In the genomic region with DNA sequence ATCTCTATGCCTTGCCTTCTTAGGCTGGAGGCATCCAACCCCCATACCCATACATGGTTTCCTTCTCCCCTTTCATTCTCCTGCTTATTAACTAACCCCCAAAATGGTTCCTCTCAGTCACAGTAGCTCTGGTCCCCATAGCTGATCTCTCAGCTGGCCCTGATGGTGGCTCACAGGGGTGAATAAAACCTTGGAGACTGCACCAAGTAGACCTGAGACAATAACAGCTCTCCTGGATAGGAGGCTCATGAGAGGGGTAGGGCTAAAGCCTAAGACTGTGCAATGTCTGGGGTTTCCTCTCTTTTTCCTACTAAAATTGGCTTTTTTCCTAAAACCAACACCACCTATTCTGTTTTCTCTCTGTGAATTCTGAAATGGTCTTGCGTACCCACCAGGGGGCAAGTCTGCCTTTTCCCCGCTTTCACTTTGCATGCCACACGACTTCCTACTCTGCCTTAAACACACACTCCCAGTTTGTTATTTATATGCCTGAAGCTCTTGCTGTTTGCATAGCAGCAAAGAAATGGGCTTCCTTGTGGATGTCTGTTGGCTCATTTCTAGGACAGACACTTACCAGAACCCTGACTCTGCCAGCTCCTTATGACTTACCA, we compare ENCODE assay signal across 22 cellular contexts. TPM values are rescaled to one million over a fixed set of nuclear protein-coding genes. Genes with fewer than 3 reads are reported as not detected.
DNase-seq lines count a peak whose midpoint lies in the region; ATAC-seq and TF ChIP-seq lines count a peak whose summit lies in the region.
"Had no signal": no experiment of that assay in that cellular context is flagged by ENCODE, and none has a peak within 500 bp of the region (broad histone marks: within the 10 kb centered on the region; RNA-seq: fewer than 3 reads in every experiment).

No MANE protein-coding gene starts in this region.

- no peak overlapping the region for H2BK12ac ChIP-seq in H9 (ENCODE audit: insufficient read length, low read depth, low read length)
- H2BK12ac ChIP-seq in neuronal stem cell (ENCODE audit: low read length) = no peak overlapping the region

- H3K4me3 Mint-ChIP-seq in H9 = 0 out of 5 replicates have a peak overlapping the region, but pooled peaks of 1 of the 2 experiments have one; percentile 2
- H3K4me3 Mint-ChIP-seq: activated CD4-positive, alpha-beta T cell treated with anti-CD3 and anti-CD28 coated beads, Interleukin-2, amount 10 ng/mL, durations not matched to agents 7 days and 5 days; naive B cell had no signal

- no peak overlapping the region; a peak in 1 of 7 replicates for H3K27ac Mint-ChIP-seq in H9
- H3K27ac Mint-ChIP-seq: activated CD4-positive, alpha-beta T cell treated with anti-CD3 and anti-CD28 coated beads, Interleukin-2, amount 10 ng/mL, durations not matched to agents 7 days and 5 days; naive B cell had no signal

- H3K9me3 ChIP-seq in H9 (ENCODE audit: control insufficient read depth, low read depth, low read length) = no peaks in the 10 kb centered on the region
- peaks cover 0 to 4% of the 10 kb centered on the region in 2 donors for H3K9me3 ChIP-seq in neuronal stem cell (replicated peaks in 1 of 2; ENCODE audit: control insufficient read depth in 2 of 2, insufficient read depth in 1 of 2, low read depth in 1 of 2, low read length in 2 of 2)
- H3K9me3 ChIP-seq: uterus had no signal

- no peaks in the 10 kb centered on the region for H3K79me2 ChIP-seq in H9 (ENCODE audit: insufficient read depth, low read length)

- H3K27me3 ChIP-seq in H9 (ENCODE audit: insufficient read depth, low read length) (no peaks in the 10 kb centered on the region), neuronal stem cell (ENCODE audit: control insufficient read depth in 3 of 3, insufficient read depth in 3 of 3, low read depth in 1 of 3, low read length in 3 of 3) (no peaks in the 10 kb centered on the region)
- H3K27me3 ChIP-seq: uterus had no signal

- H4K91ac ChIP-seq in H9 (ENCODE audit: insufficient read length, low read depth, low read length) = no peak overlapping the region
- H4K91ac ChIP-seq in neuronal stem cell (ENCODE audit: low read depth, low read length, poor library complexity) = no peak overlapping the region

- WGBS in H9 (ENCODE audit: extremely low coverage, insufficient read length, low lambda C conversion rate) = no CpG with 5 or more reads among the region's 3 CpGs
- WGBS in neuronal stem cell (ENCODE audit: extremely low coverage in 2 of 2, insufficient read length in 2 of 2, insufficient replicate concordance in 1 of 2), 2 donors = no CpG with 5 or more reads among the region's 3 CpGs

- H4K5ac ChIP-seq in H9 (ENCODE audit: insufficient read length, low read depth, low read length) = no peak overlapping the region

- no peak overlapping the region for H2AFZ ChIP-seq in H9 (ENCODE audit: low read length)
- peak overlapping the region; percentile 5 for H2AFZ ChIP-seq in neuronal stem cell (ENCODE audit: low read length)

- H3K14ac ChIP-seq in H9 (ENCODE audit: insufficient read depth, low read length) (no peak overlapping the region), neuronal stem cell (ENCODE audit: low read length) (no peak overlapping the region)

- ATAC-seq in HG02970 (IDR thresholded peaks at IDR 0.05; ENCODE audit: low FRiP score, unreplicated experiment) = no peak
- no peak for ATAC-seq in HG03520 (IDR thresholded peaks at IDR 0.05; ENCODE audit: unreplicated experiment)

- in situ Hi-C loops in SK-MEL-5 (cut with HindIII; ENCODE audit: low pct_unique_long_range_greater_than_20kb, low sequenced_read_pairs) = no loop called here

- H3T11ph ChIP-seq in H9 (ENCODE audit: low read length) = no peak overlapping the region

- H3K18ac ChIP-seq in H9 (ENCODE audit: insufficient read length, low read depth, low read length) = no peak overlapping the region
- H3K18ac ChIP-seq in neuronal stem cell (ENCODE audit: low read length) = no peak overlapping the region

- peaks cover 0 to 1% (median 0%) of the 10 kb centered on the region in 3 experiments; a peak in 2 of 7 replicates for H3K36me3 Mint-ChIP-seq in H9 (ENCODE audit: insufficient read depth in 1 of 3, low read depth in 3 of 3)
- H3K36me3 Mint-ChIP-seq: naive B cell had no signal

- no peaks in the 10 kb centered on the region for H3K23me2 ChIP-seq in H9 (ENCODE audit: insufficient read length, low read depth, low read length, poor library complexity, severe bottlenecking)

- H3K4me2 ChIP-seq in H9 (ENCODE audit: insufficient read depth, insufficient read length, low read length) = peak overlapping the region; percentile 3
- no peak overlapping the region for H3K4me2 ChIP-seq in neuronal stem cell (ENCODE audit: insufficient read depth, low read length, poor library complexity, severe bottlenecking)

- no peak overlapping the region for H3K9ac ChIP-seq in H9 (ENCODE audit: extremely low read depth, insufficient read length, low read length)
- no peak overlapping the region for H3K9ac ChIP-seq in neuronal stem cell (ENCODE audit: low read depth, low read length, poor library complexity)

- H3K27ac ChIP-seq in H9 (ENCODE audit: insufficient read length, low read depth, low read length) = no peak overlapping the region
- no peak overlapping the region for H3K27ac ChIP-seq in neuronal stem cell (replicated peaks; ENCODE audit: low read length)
- H3K27ac ChIP-seq: epithelial cell of prostate, RWPE1, uterus had no signal

- no peaks in the 10 kb centered on the region for H4K20me1 ChIP-seq in H9 (ENCODE audit: control insufficient read depth, insufficient read depth, insufficient read length)

- H2BK120ac ChIP-seq in H9 (ENCODE audit: low read depth, low read length, poor library complexity, severe bottlenecking) = no peak overlapping the region
- H2BK120ac ChIP-seq in neuronal stem cell (ENCODE audit: low read depth, low read length) = no peak overlapping the region

- no peak overlapping the region for H3K4me3 ChIP-seq in fibroblast of villous mesenchyme (ENCODE audit: low read depth, low read length)
- H3K4me3 ChIP-seq in neuronal stem cell (ENCODE audit: low read length in 2 of 2) = no peak overlapping the region
- H3K4me3 ChIP-seq: uterus had no signal

- H3K4me1 Mint-ChIP-seq in H9 = peaks cover 16 to 18% of the 10 kb centered on the region in 2 experiments
- H3K4me1 Mint-ChIP-seq: activated CD4-positive, alpha-beta T cell treated with anti-CD3 and anti-CD28 coated beads, Interleukin-2, amount 10 ng/mL, durations not matched to agents 7 days and 5 days; naive B cell had no signal

- no peaks in the 10 kb centered on the region for H3K9me3 Mint-ChIP-seq in H9
- H3K9me3 Mint-ChIP-seq: activated CD4-positive, alpha-beta T cell treated with anti-CD3 and anti-CD28 coated beads, Interleukin-2, amount 10 ng/mL, durations not matched to agents 7 days and 5 days had no signal

- H3K56ac ChIP-seq in H9 (ENCODE audit: insufficient read length, low read depth, low read length) = no peak overlapping the region

- H3K27me3 Mint-ChIP-seq in H9 (ENCODE audit: low read depth) = no peaks in the 10 kb centered on the region
- H3K27me3 Mint-ChIP-seq: activated CD4-positive, alpha-beta T cell treated with anti-CD3 and anti-CD28 coated beads, Interleukin-2, amount 10 ng/mL, durations not matched to agents 7 days and 5 days had no signal

- H2BK20ac ChIP-seq in H9 (ENCODE audit: low read depth, low read length, poor library complexity, severe bottlenecking) = no peak overlapping the region

- no peak overlapping the region for H3K4ac ChIP-seq in H9 (ENCODE audit: low read depth, low read length)
- H3K4ac ChIP-seq in neuronal stem cell (ENCODE audit: low read length) = no peak overlapping the region

- H3K36me3 ChIP-seq in neuronal stem cell (replicated peaks in 1 of 2; ENCODE audit: control insufficient read depth in 2 of 2, insufficient read depth in 2 of 2, low read length in 2 of 2) = no peaks in the 10 kb centered on the region
- H3K36me3 ChIP-seq: uterus had no signal

- no peak overlapping the region for H3K23ac ChIP-seq in H9 (ENCODE audit: insufficient read length, low read depth, low read length)
- no peak overlapping the region for H3K23ac ChIP-seq in neuronal stem cell (ENCODE audit: low read depth, low read length, poor library complexity)

- no peak overlapping the region for H2BK15ac ChIP-seq in H9 (ENCODE audit: low read depth, low read length)
- no peak overlapping the region for H2BK15ac ChIP-seq in neuronal stem cell (ENCODE audit: low read length)

- H2AK5ac ChIP-seq in H9 (ENCODE audit: insufficient read length, low read length) = no peak overlapping the region
- H2AK5ac ChIP-seq in neuronal stem cell (ENCODE audit: low read depth, low read length) = no peak overlapping the region

- peaks cover 9% of the 10 kb centered on the region for H3K4me1 ChIP-seq in H9 (ENCODE audit: insufficient read depth, low read length)
- H3K4me1 ChIP-seq in neuronal stem cell (ENCODE audit: control insufficient read depth in 2 of 2, insufficient read depth in 1 of 2, low read depth in 1 of 2, low read length in 2 of 2) = no peaks in the 10 kb centered on the region
- H3K4me1 ChIP-seq: uterus had no signal

- TF ChIP-seq CTCF in H9 (conservative IDR thresholded peaks at IDR 0.05) (peak; percentile 50), fibroblast of villous mesenchyme (IDR thresholded peaks at IDR 0.05; ENCODE audit: insufficient read depth, low read depth, low read length) (peak; percentile 6)

- H3K79me1 ChIP-seq in H9 (ENCODE audit: insufficient read depth, low read depth, low read length, poor library complexity, severe bottlenecking) = no peaks in the 10 kb centered on the region
- no peaks in the 10 kb centered on the region for H3K79me1 ChIP-seq in neuronal stem cell (ENCODE audit: low read depth, low read length)

- DNase-seq in H9 (peak; percentile 53), SK-MEL-5 (ENCODE audit: low read depth, low spot score) (peak; percentile 68), fibroblast of villous mesenchyme (ENCODE audit: low read depth) (no peak), neuronal stem cell (ENCODE audit: low spot score) (no peak), NCI-H2171 treated with DMSO at 0.1 percent for 48 hours (lab: John Stamatoyannopoulos, UW) (no peak)
- no peak for DNase-seq in stimulated activated CD4-positive, alpha-beta T cell treated with anti-CD3 and anti-CD28 coated beads, Interleukin-4, amount 100 ng/mL, for 24 hours
- DNase-seq: activated CD4-positive, alpha-beta T cell treated with anti-CD3 and anti-CD28 coated beads, Interleukin-2, amount 10 ng/mL, durations not matched to agents 7 days and 5 days; COR-L47; cortex of kidney; mammary epithelial cell; naive B cell; NCI-H1694; NCI-H446; stimulated activated CD4-positive, alpha-beta T cell treated with anti-CD3 and anti-CD28 coated beads, Interleukin-2, amount 100 ng/mL, for 48 hours; uterus had no signal

- no peak overlapping the region for H4K8ac ChIP-seq in H9 (replicated peaks; ENCODE audit: insufficient read length, low read depth, low read length)
- no peak overlapping the region for H4K8ac ChIP-seq in neuronal stem cell (ENCODE audit: low read depth, low read length)

- no peak overlapping the region for H2BK5ac ChIP-seq in H9 (ENCODE audit: insufficient read length, low read length)
- H2BK5ac ChIP-seq in neuronal stem cell (ENCODE audit: low read length) = no peak overlapping the region

RNA-seq across cellular contexts. Expression of a gene that starts 18.4 kb away (rescaled TPM):
- total RNA-seq in H9 (2021) = 0.15 and 0.90 TPM in 2 replicates
- total RNA-seq in SK-MEL-5 (2014; rRNA removed; shearing (Covaris generic)) = 0.16 TPM in 1 of 2 replicates, not detected in the other
- polyA plus RNA-seq in SK-MEL-5 (2015; cell fraction: cytosol; rRNA removed) = not detected in 2 replicates
- polyA plus RNA-seq in SK-MEL-5 (2015; cell fraction: nucleus; rRNA removed) = 3.9 TPM in 1 of 2 replicates, not detected in the other
- total RNA-seq in fibroblast of villous mesenchyme = not detected in 2 replicates
- not detected for polyA plus RNA-seq in neuronal stem cell (2013, experiment 1 of 2)
- not detected for polyA plus RNA-seq in neuronal stem cell (2013, experiment 2 of 2)
- total RNA-seq: activated CD4-positive, alpha-beta T cell treated with anti-CD3 and anti-CD28 coated beads, Interleukin-2, amount 10 ng/mL, durations not matched to agents 7 days and 5 days; mammary epithelial cell; MCF 10A; posterior vena cava; skeletal muscle tissue; uterus had no signal
- polyA plus RNA-seq: mammary epithelial cell had no signal

RNA-seq across cellular contexts. Expression of a gene that starts 53.4 kb away (rescaled TPM):
- not detected in 2 replicates for total RNA-seq in H9 (2021)
- not detected in 2 replicates for total RNA-seq in SK-MEL-5 (2014; rRNA removed; shearing (Covaris generic))
- not detected in 2 replicates for polyA plus RNA-seq in SK-MEL-5 (2015; cell fraction: cytosol; rRNA removed)
- polyA plus RNA-seq in SK-MEL-5 (2015; cell fraction: nucleus; rRNA removed) = not detected in 2 replicates
- total RNA-seq in fibroblast of villous mesenchyme = under 0.01 TPM in 1 of 2 replicates, not detected in the other
- polyA plus RNA-seq in neuronal stem cell (2013, experiment 1 of 2) = not detected
- 0.06 TPM for polyA plus RNA-seq in neuronal stem cell (2013, experiment 2 of 2)
- total RNA-seq: activated CD4-positive, alpha-beta T cell treated with anti-CD3 and anti-CD28 coated beads, Interleukin-2, amount 10 ng/mL, durations not matched to agents 7 days and 5 days; MCF 10A had no signal

Comparison
In these comparisons a context has a peak if more than half of its experiments do, and no peak if none do; other contexts are left out.
1. DNase-seq: peak in H9 (single experiment) and SK-MEL-5 (single experiment); none in fibroblast of villous mesenchyme (single experiment), neuronal stem cell (single experiment), NCI-H2171 treated with DMSO at 0.1 percent for 48 hours (single experiment) and stimulated activated CD4-positive, alpha-beta T cell treated with anti-CD3 and anti-CD28 coated beads, Interleukin-4, amount 100 ng/mL, for 24 hours (single experiment).